ENCODE assay signal across 31 cellular contexts in the genomic region with DNA sequence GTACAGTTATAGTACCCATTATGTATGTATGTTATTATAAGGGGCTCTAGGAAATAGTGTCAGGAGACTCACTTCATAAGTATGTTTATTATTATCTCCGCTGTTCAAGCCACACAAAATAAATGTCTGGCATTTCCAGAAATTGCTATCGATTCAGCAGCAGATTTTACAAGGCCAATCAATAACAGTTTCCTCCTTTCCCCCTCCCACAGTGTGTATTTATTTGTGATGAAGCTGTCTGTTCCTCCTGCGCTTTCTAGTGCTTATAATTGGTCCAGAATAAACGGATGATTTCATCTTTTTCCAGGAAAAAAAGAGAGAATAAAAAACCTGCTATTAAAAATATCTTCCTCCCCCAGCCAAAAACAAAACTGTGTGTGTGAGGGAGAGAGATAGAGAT.
"Had no signal": no experiment of that assay in that cellular context is flagged by ENCODE, and none has a peak within 500 bp of the region (broad histone marks: within the 10 kb centered on the region; RNA-seq: fewer than 3 reads in every experiment).

No MANE protein-coding gene starts in this region.

- H3K36me3 ChIP-seq: neural progenitor cell, ovary, right lobe of liver, spleen, suprapubic skin, tibial artery, transverse colon, upper lobe of right lung, uterus had no signal

- H3K27ac Mint-ChIP-seq: nephron; neural progenitor cell; progenitor cell of endocrine pancreas; stimulated activated memory B cell treated with anti-CD40 and anti-IgM and Interleukin-4, amounts not matched to agents 10 μg/mL and 1 μg/mL and 100 μg/mL, for 72 hours; type B pancreatic cell had no signal

- H3K27me3 ChIP-seq: neural progenitor cell, ovary, right lobe of liver, spleen, suprapubic skin, testis, tibial artery, transverse colon, upper lobe of right lung, uterus had no signal

- H3K9me3 ChIP-seq: ovary, psoas muscle, right lobe of liver, spleen, suprapubic skin, testis, tibial artery, transverse colon, upper lobe of right lung, uterus had no signal

- H3K9me3 Mint-ChIP-seq: natural killer cell; nephron; neural progenitor cell; stimulated activated memory B cell treated with anti-CD40 and anti-IgM and Interleukin-4, amounts not matched to agents 10 μg/mL and 1 μg/mL and 100 μg/mL, for 72 hours had no signal

- H3K36me3 Mint-ChIP-seq: natural killer cell; neural progenitor cell; stimulated activated memory B cell treated with anti-CD40 and anti-IgM and Interleukin-4, amounts not matched to agents 10 μg/mL and 1 μg/mL and 100 μg/mL, for 72 hours; type B pancreatic cell had no signal

- H3K9ac ChIP-seq: neural progenitor cell, parathyroid adenoma had no signal

- H3K4me1 Mint-ChIP-seq: nephron; neural progenitor cell; stimulated activated memory B cell treated with anti-CD40 and anti-IgM and Interleukin-4, amounts not matched to agents 10 μg/mL and 1 μg/mL and 100 μg/mL, for 72 hours had no signal

- H3K4me3 Mint-ChIP-seq: natural killer cell; nephron; neural progenitor cell; stimulated activated memory B cell treated with anti-CD40 and anti-IgM and Interleukin-4, amounts not matched to agents 10 μg/mL and 1 μg/mL and 100 μg/mL, for 72 hours; stimulated activated naive CD8-positive, alpha-beta T cell treated with anti-CD3 and anti-CD28 coated beads, Interleukin-15, amount 100 ng/mL, for 72 hours; type B pancreatic cell had no signal

- H3K27ac ChIP-seq: neural progenitor cell, ovary, parathyroid adenoma, psoas muscle, right lobe of liver, skin epidermis, spleen, suprapubic skin, testis, tibial artery, transverse colon, upper lobe of right lung, uterus had no signal

- H2AFZ ChIP-seq: neural progenitor cell, parathyroid adenoma had no signal

- H3K79me2 ChIP-seq: parathyroid adenoma had no signal

- DNase-seq: natural killer cell; occipital lobe; ovary; posterior cingulate gyrus; psoas muscle; right cardiac atrium; right lobe of liver; spleen; stimulated activated CD4-positive, alpha-beta T cell treated with anti-CD3 and anti-CD28 coated beads, Interleukin-12 subunit alpha, Interleukin-12 subunit beta, amount 100 ng/mL, for 4 hours; stimulated activated CD4-positive, alpha-beta T cell treated with anti-CD3 and anti-CD28 coated beads, Interleukin-1b, Interleukin-23, amount 100 ng/mL, for 48 hours; stimulated activated CD4-positive, alpha-beta T cell treated with anti-CD3 and anti-CD28 coated beads, Interleukin-4, amount 100 ng/mL, for 1 hour; stimulated activated CD4-positive, alpha-beta T cell treated with anti-CD3 and anti-CD28 coated beads, Interleukin-4, amount 100 ng/mL, for 4 hours; stimulated activated CD8-positive, alpha-beta memory T cell treated with anti-CD3 and anti-CD28 coated beads, Interleukin-4, amount 100 ng/mL, for 48 hours; stimulated activated naive CD4-positive, alpha-beta T cell; stimulated activated naive CD8-positive, alpha-beta T cell treated with anti-CD3 and anti-CD28 coated beads, Interleukin-15, amount 100 ng/mL, for 72 hours; stimulated activated naive CD8-positive, alpha-beta T cell treated with anti-CD3 and anti-CD28 coated beads, Interleukin-15, Interleukin-2, amounts not matched to agents 100 U/mL and 50 U/mL, for 24 hours; substantia nigra; testis; tibial artery; transverse colon; upper lobe of right lung; uterus had no signal

- H3K4me1 ChIP-seq: neural progenitor cell, parathyroid adenoma, psoas muscle, spleen, suprapubic skin, tibial artery, transverse colon, uterus had no signal

- H3K4me3 ChIP-seq: neural progenitor cell, ovary, psoas muscle, right lobe of liver, skin epidermis, smooth muscle cell, spleen, suprapubic skin, testis, tibial artery, transverse colon, upper lobe of right lung, uterus had no signal

- H3K27me3 Mint-ChIP-seq: type B pancreatic cell had no signal

- ATAC-seq: natural killer cell; psoas muscle; right cardiac atrium; stimulated activated memory B cell treated with anti-CD40 and anti-IgM and Interleukin-4, amounts not matched to agents 10 μg/mL and 1 μg/mL and 100 μg/mL, for 72 hours; stimulated activated naive CD8-positive, alpha-beta T cell treated with anti-CD3 and anti-CD28 coated beads, Interleukin-15, amount 100 ng/mL, for 72 hours; stimulated activated naive CD8-positive, alpha-beta T cell treated with anti-CD3 and anti-CD28 coated beads, Interleukin-15, Interleukin-2, amounts not matched to agents 100 U/mL and 50 U/mL, for 24 hours; upper lobe of right lung had no signal

- H3K4me2 ChIP-seq: neural progenitor cell, smooth muscle cell had no signal
